ENCODE assay signal across 9 cellular contexts in genomic region chr11:6321356-6321755, GRCh38. TPM values are rescaled to one million over a fixed set of nuclear protein-coding genes. Genes with fewer than 3 reads are reported as not detected.
A peak's percentile ranks its signal among the peaks of the same experiment; 100 is the strongest.
DNase-seq lines count a peak whose midpoint lies in the region; ATAC-seq and TF ChIP-seq lines count a peak whose summit lies in the region.
"Had no signal": no experiment of that assay in that cellular context is flagged by ENCODE, and none has a peak within 500 bp of the region (broad histone marks: within the 10 kb centered on the region; RNA-seq: fewer than 3 reads in every experiment).

No MANE protein-coding gene starts in this region.

- H3K9me3 ChIP-seq in breast epithelium (no peaks in the 10 kb centered on the region), mesodermal cell (ENCODE audit: control insufficient read depth, low read length) (no peaks in the 10 kb centered on the region), tibial nerve (no peaks in the 10 kb centered on the region)

- peaks cover 27% of the 10 kb centered on the region for H3K4me1 Mint-ChIP-seq in activated CD4-positive, alpha-beta T cell treated with anti-CD3 and anti-CD28 coated beads, Interleukin-2, amount 10 ng/mL, durations not matched to agents 7 days and 5 days
- H3K4me1 Mint-ChIP-seq in progenitor cell of endocrine pancreas (ENCODE audit: low read depth), result peaks cover 35% of the 10 kb centered on the region

- H3K4me3 ChIP-seq in breast epithelium (peak overlapping the region; percentile 60 to 71 (median 65)), mesodermal cell (ENCODE audit: extremely low read depth, insufficient read depth, low read length, poor library complexity, severe bottlenecking) (no peak overlapping the region), tibial nerve (peak overlapping the region; percentile 48 to 80 (median 72))

- peaks cover 37% of the 10 kb centered on the region for H3K27me3 Mint-ChIP-seq in activated CD4-positive, alpha-beta T cell treated with anti-CD3 and anti-CD28 coated beads, Interleukin-2, amount 10 ng/mL, durations not matched to agents 7 days and 5 days
- peaks cover 15% of the 10 kb centered on the region for H3K27me3 Mint-ChIP-seq in progenitor cell of endocrine pancreas

- H3K27ac ChIP-seq in breast epithelium (peak overlapping the region; percentile 91 to 94), mesodermal cell (ENCODE audit: low read depth, low read length, severe bottlenecking) (peak overlapping the region; percentile 99), tibial nerve (peak overlapping the region; percentile 89 to 100 (median 98))

- H3K36me3 Mint-ChIP-seq in activated CD4-positive, alpha-beta T cell treated with anti-CD3 and anti-CD28 coated beads, Interleukin-2, amount 10 ng/mL, durations not matched to agents 7 days and 5 days (ENCODE audit: low read depth), result no peaks in the 10 kb centered on the region
- no peaks in the 10 kb centered on the region for H3K36me3 Mint-ChIP-seq in progenitor cell of endocrine pancreas (ENCODE audit: insufficient read depth)

- no peak for TF ChIP-seq POLR2A in breast epithelium (IDR thresholded peaks at IDR 0.05)
- TF ChIP-seq POLR2A in tibial nerve (IDR thresholded peaks at IDR 0.05), result no peak

- intact Hi-C loops in breast epithelium (cut with DNase I; ENCODE audit: low total_unique reads), result no loop called here

- WGBS in mesodermal cell (ENCODE audit: insufficient coverage in 2 of 2), 2 experiments, result 83 to 86% methylated on average over 10 to 12 of the region's 12 CpGs
- WGBS in tibial nerve, 2 donors, result 35 to 46% methylated on average over 12 of the region's 12 CpGs

- H3K4me1 ChIP-seq in breast epithelium (no peaks in the 10 kb centered on the region), mesodermal cell (ENCODE audit: control insufficient read depth, insufficient read depth, low read length, poor library complexity, severe bottlenecking) (peaks cover 22% of the 10 kb centered on the region), tibial nerve (peaks cover 0 to 56% (median 30%) of the 10 kb centered on the region in 4 donors)

- CTCF ChIA-PET in activated CD4-positive, alpha-beta T cell treated with anti-CD3 and anti-CD28 coated beads, Interleukin-2, amount 10 ng/mL, durations not matched to agents 7 days and 5 days (lab: Charles Lee), result interaction anchor here (0.6 to 1.0 kb wide), 3 partner anchors 23 to 424 kb away, joined by 3 to 4 read pairs (median 3); no protein-coding TSS in a partner anchor

- H3K4me3 Mint-ChIP-seq in activated CD4-positive, alpha-beta T cell treated with anti-CD3 and anti-CD28 coated beads, Interleukin-2, amount 10 ng/mL, durations not matched to agents 7 days and 5 days, result peak overlapping the region; percentile 50
- H3K4me3 Mint-ChIP-seq in progenitor cell of endocrine pancreas (ENCODE audit: low read depth), result no peak overlapping the region

- peak overlapping the region; percentile 87 for H3K27ac Mint-ChIP-seq in activated CD4-positive, alpha-beta T cell treated with anti-CD3 and anti-CD28 coated beads, Interleukin-2, amount 10 ng/mL, durations not matched to agents 7 days and 5 days
- H3K27ac Mint-ChIP-seq in progenitor cell of endocrine pancreas, result no peak overlapping the region

- POLR2A ChIA-PET in activated CD4-positive, alpha-beta T cell treated with anti-CD3 and anti-CD28 coated beads, Interleukin-2, amount 10 ng/mL, durations not matched to agents 7 days and 5 days (lab: Charles Lee), result no interaction called here

- no peak for DNase-seq in activated CD4-positive, alpha-beta T cell treated with anti-CD3 and anti-CD28 coated beads, Interleukin-2, amount 10 ng/mL, durations not matched to agents 7 days and 5 days
- DNase-seq in activated CD4-positive, alpha-beta T cell treated with anti-CD3 and anti-CD28 coated beads, Interleukin-2, amount 50 U/mL, for 1 hour, result no peak
- DNase-seq in breast epithelium (ENCODE audit: low spot score in 2 of 2) (no peak), tibial nerve (ENCODE audit: low spot score in 2 of 2) (no peak), progenitor cell of endocrine pancreas (ENCODE audit: low spot score, unreplicated experiment) (no peak)
- DNase-seq in activated CD4-positive, CD25-positive, alpha-beta regulatory T cell (lab: John Stamatoyannopoulos, UW), result no peak
- DNase-seq: cortex of kidney had no signal

- H3K36me3 ChIP-seq in breast epithelium, result no peaks in the 10 kb centered on the region
- H3K36me3 ChIP-seq in mesodermal cell (ENCODE audit: control insufficient read depth, insufficient read depth, low read length), result peaks cover 12% of the 10 kb centered on the region
- no peaks in the 10 kb centered on the region for H3K36me3 ChIP-seq in tibial nerve

- H3K9me3 Mint-ChIP-seq in activated CD4-positive, alpha-beta T cell treated with anti-CD3 and anti-CD28 coated beads, Interleukin-2, amount 10 ng/mL, durations not matched to agents 7 days and 5 days, result no peaks in the 10 kb centered on the region
- H3K9me3 Mint-ChIP-seq in progenitor cell of endocrine pancreas (ENCODE audit: low read depth), result no peaks in the 10 kb centered on the region

- ATAC-seq in GM19452 (IDR thresholded peaks at IDR 0.05; ENCODE audit: unreplicated experiment), result no peak

- TF ChIP-seq EP300 in tibial nerve (IDR thresholded peaks at IDR 0.05), result no peak

- H3K27me3 ChIP-seq in breast epithelium (no peaks in the 10 kb centered on the region), tibial nerve (no peaks in the 10 kb centered on the region)

- TF ChIP-seq CTCF in breast epithelium (IDR thresholded peaks at IDR 0.05), result no peak
- TF ChIP-seq CTCF in tibial nerve (IDR thresholded peaks at IDR 0.05), result no peak
- no peak for TF ChIP-seq CTCF in progenitor cell of endocrine pancreas (IDR thresholded peaks at IDR 0.05; ENCODE audit: unreplicated experiment)

RNA-seq across cellular contexts. Expression of gene CAVIN3, which starts 1.1 kb away (rescaled TPM):
- 1 to 10 TPM; 1.9 to 2.7 TPM for total RNA-seq in activated CD4-positive, alpha-beta T cell treated with anti-CD3 and anti-CD28 coated beads, Interleukin-2, amount 10 ng/mL, durations not matched to agents 7 days and 5 days
- 100 to 1,000 TPM in 1 of 3 donors, 10 to 100 TPM in 2; 53.1 to 130 (median 78.3) TPM for total RNA-seq in breast epithelium
- polyA plus RNA-seq in mesodermal cell (2013, experiment 1 of 2), result 49.1 TPM
- 42.8 TPM for polyA plus RNA-seq in mesodermal cell (2013, experiment 2 of 2)
- total RNA-seq in tibial nerve, result 100 to 1,000 TPM; 270 to 598 (median 556) TPM
- total RNA-seq in progenitor cell of endocrine pancreas, result 6.7 and 7.1 TPM in 2 replicates
